In genomic region chr7:141551080-141551772, GRCh38 we compare ENCODE assay signal across 8 cellular contexts. TPM values are rescaled to one million over a fixed set of nuclear protein-coding genes. Genes with fewer than 3 reads are reported as not detected.
DNase-seq lines count a peak whose midpoint lies in the region; ATAC-seq and FAIRE-seq lines count a peak whose summit lies in the region.

Gene AGK, plus strand, starts transcription at chr7:141551410. Its CDS starts 4,057 bp downstream, at chr7:141555467.

- peaks cover 12 to 17% of the 10 kb centered on the region in 2 donors for H3K4me1 ChIP-seq in naive thymus-derived CD4-positive, alpha-beta T cell (ENCODE audit: control insufficient read depth in 2 of 2, insufficient read depth in 2 of 2, low read length in 2 of 2)

- no peaks in the 10 kb centered on the region for H3K9me3 ChIP-seq in naive thymus-derived CD4-positive, alpha-beta T cell (ENCODE audit: control insufficient read depth in 2 of 3, low read length in 3 of 3)

- peak within 1 kb of the TSS; percentile 54 to 85 (median 60) for H3K27ac Mint-ChIP-seq in IgD-negative memory B cell
- peak within 1 kb of the TSS; percentile 52 to 96 (median 90) for H3K27ac Mint-ChIP-seq in naive thymus-derived CD4-positive, alpha-beta T cell
- H3K27ac Mint-ChIP-seq in stimulated activated naive B cell treated with anti-CD40 and anti-IgM and Interleukin-4, amounts not matched to agents 10 μg/mL and 1 μg/mL and 100 μg/mL, for 72 hours, result peak within 1 kb of the TSS; percentile 93

- H3K9me3 Mint-ChIP-seq in IgD-negative memory B cell, result peaks cover 0 to 2% (median 0%) of the 10 kb centered on the region in 3 donors
- H3K9me3 Mint-ChIP-seq in naive thymus-derived CD4-positive, alpha-beta T cell, result peaks cover 0 to 3% (median 0%) of the 10 kb centered on the region in 11 donors
- no peaks in the 10 kb centered on the region for H3K9me3 Mint-ChIP-seq in stimulated activated naive B cell treated with anti-CD40 and anti-IgM and Interleukin-4, amounts not matched to agents 10 μg/mL and 1 μg/mL and 100 μg/mL, for 72 hours

- FAIRE-seq in RCC 7860 (lab: Jason Lieb, UNC), result no peak

- no peaks in the 10 kb centered on the region for H3K27me3 ChIP-seq in naive thymus-derived CD4-positive, alpha-beta T cell (ENCODE audit: control insufficient read depth in 2 of 2, insufficient read depth in 2 of 2, low read length in 2 of 2)

- peaks cover 27 to 30% (median 28%) of the 10 kb centered on the region in 3 donors for H3K4me1 Mint-ChIP-seq in IgD-negative memory B cell
- H3K4me1 Mint-ChIP-seq in naive thymus-derived CD4-positive, alpha-beta T cell, result peaks cover 14 to 44% (median 40%) of the 10 kb centered on the region in 7 donors
- H3K4me1 Mint-ChIP-seq in stimulated activated naive B cell treated with anti-CD40 and anti-IgM and Interleukin-4, amounts not matched to agents 10 μg/mL and 1 μg/mL and 100 μg/mL, for 72 hours, result peaks cover 23 to 28% of the 10 kb centered on the region in 2 donors

- peak within 1 kb of the TSS; percentile 89 for H3K4me3 ChIP-seq in naive thymus-derived CD4-positive, alpha-beta T cell (ENCODE audit: low read length)

- CTCF ChIA-PET in naive thymus-derived CD4-positive, alpha-beta T cell (lab: Charles Lee), result no interaction called here

- H3K36me3 ChIP-seq in naive thymus-derived CD4-positive, alpha-beta T cell (ENCODE audit: control insufficient read depth in 2 of 3, insufficient read depth in 3 of 3, low read length in 3 of 3), result peaks cover 0 to 4% (median 0%) of the 10 kb centered on the region in 3 experiments

- H3K4me3 Mint-ChIP-seq in IgD-negative memory B cell, result peak within 1 kb of the TSS; percentile 88 to 97 (median 91)
- peak within 1 kb of the TSS; percentile 83 to 99 (median 92) for H3K4me3 Mint-ChIP-seq in naive thymus-derived CD4-positive, alpha-beta T cell
- peak within 1 kb of the TSS; percentile 81 to 94 for H3K4me3 Mint-ChIP-seq in stimulated activated naive B cell treated with anti-CD40 and anti-IgM and Interleukin-4, amounts not matched to agents 10 μg/mL and 1 μg/mL and 100 μg/mL, for 72 hours

- intact Hi-C loops in naive thymus-derived CD4-positive, alpha-beta T cell (cut with micrococcal nuclease), result loop anchor here (1.0 to 10.0 kb wide), 13 partner anchors 101 to 1486 kb away; partner anchors contain the start of genes MRPS33 (in 2 of the 2), NDUFB2 (in 2 of the 2), SSBP1 (in 2 of the 2) and ADCK2 (in 1 of the 2)

- DNase-seq in DMS53 treated with DMSO at 0.1 percent for 48 hours (lab: John Stamatoyannopoulos, UW; ENCODE audit: unreplicated experiment) (peak; percentile 62), RCC 7860 (ENCODE audit: low spot score) (peak; percentile 70), activated T-helper 1 cell treated with Interleukin-2 at 50 U/mL for 16 hours (ENCODE audit: low read depth) (peak; percentile 60), fibroblast of gingiva (ENCODE audit: low read depth) (peak; percentile 76)
- peak; percentile 61 to 83 (median 74) for DNase-seq in naive thymus-derived CD4-positive, alpha-beta T cell
- DNase-seq in stimulated activated naive B cell treated with anti-CD40 and anti-IgM and Interleukin-4, amounts not matched to agents 10 μg/mL and 1 μg/mL and 100 μg/mL, for 72 hours, result peak; percentile 75

- POLR2A ChIA-PET in naive thymus-derived CD4-positive, alpha-beta T cell (lab: Charles Lee), result interaction anchor here (0.8 to 2.0 kb wide), 6 partner anchors 10 to 536 kb away, joined by 3 to 9 read pairs (median 3); partner anchors contain the start of genes MRPS33 and SSBP1

- peak within 1 kb of the TSS; percentile 73 for H3K27ac ChIP-seq in naive thymus-derived CD4-positive, alpha-beta T cell (ENCODE audit: low read depth, low read length)

- ATAC-seq in GM21576 (IDR thresholded peaks at IDR 0.05; ENCODE audit: unreplicated experiment), result peak; percentile 92
- ATAC-seq in naive thymus-derived CD4-positive, alpha-beta T cell, result peak; percentile 96
- peak; percentile 96 to 97 for ATAC-seq in stimulated activated naive B cell treated with anti-CD40 and anti-IgM and Interleukin-4, amounts not matched to agents 10 μg/mL and 1 μg/mL and 100 μg/mL, for 72 hours (replicated peaks)

- peaks cover 11% of the 10 kb centered on the region for H3K36me3 Mint-ChIP-seq in IgD-negative memory B cell
- peaks cover 4 to 25% (median 16%) of the 10 kb centered on the region in 5 donors for H3K36me3 Mint-ChIP-seq in naive thymus-derived CD4-positive, alpha-beta T cell
- H3K36me3 Mint-ChIP-seq in stimulated activated naive B cell treated with anti-CD40 and anti-IgM and Interleukin-4, amounts not matched to agents 10 μg/mL and 1 μg/mL and 100 μg/mL, for 72 hours, result peaks cover 16 to 19% of the 10 kb centered on the region in 2 donors

- H3K27me3 Mint-ChIP-seq in IgD-negative memory B cell, result peaks cover 1% of the 10 kb centered on the region
- peaks cover 0 to 4% (median 0%) of the 10 kb centered on the region in 5 donors for H3K27me3 Mint-ChIP-seq in naive thymus-derived CD4-positive, alpha-beta T cell
- H3K27me3 Mint-ChIP-seq in stimulated activated naive B cell treated with anti-CD40 and anti-IgM and Interleukin-4, amounts not matched to agents 10 μg/mL and 1 μg/mL and 100 μg/mL, for 72 hours, result no peaks in the 10 kb centered on the region

RNA-seq across cellular contexts. Expression of gene AGK, which starts in this region (rescaled TPM):
- 23.1 TPM for polyA plus RNA-seq in IgD-negative memory B cell
- total RNA-seq in naive thymus-derived CD4-positive, alpha-beta T cell, result 10 to 100 TPM; 24.3 to 58.8 (median 29.9) TPM
- 10 to 100 TPM; 28.3 to 32.2 TPM for polyA plus RNA-seq in naive thymus-derived CD4-positive, alpha-beta T cell

Comparison
In these comparisons a context has a peak if more than half of its experiments do, and no peak if none do; other contexts are left out.
1. Peak in every context shown above with its lines: DNase-seq, ATAC-seq, H3K4me3 ChIP-seq and H3K27ac ChIP-seq.